ENCODE assay signal across 17 cellular contexts in genomic region chr6:16950825-16951495, GRCh38.
"Had no signal": no experiment of that assay in that cellular context is flagged by ENCODE, and none has a peak within 500 bp of the region (broad histone marks: within the 10 kb centered on the region; RNA-seq: fewer than 3 reads in every experiment).

No MANE protein-coding gene starts in this region.

- H3K4me3 ChIP-seq: breast epithelium, esophagus squamous epithelium, left lung, mucosa of descending colon had no signal

- H3K9me3 Mint-ChIP-seq: T-helper 1 cell treated with Interleukin-12 subunit alpha and Interleukin-12 subunit beta and Interleukin-4 antibody, amounts not matched to agents 30 μg/mL and 1 μg/mL, for 36 hours; WTC11 had no signal

- H3K27me3 ChIP-seq: breast epithelium, esophagus squamous epithelium, left lung had no signal

- H3K27ac Mint-ChIP-seq: naive thymus-derived CD8-positive, alpha-beta T cell; T-helper 1 cell treated with Interleukin-12 subunit alpha and Interleukin-12 subunit beta and Interleukin-4 antibody, amounts not matched to agents 30 μg/mL and 1 μg/mL, for 36 hours; WTC11 had no signal

- H3K27ac ChIP-seq: breast epithelium, esophagus squamous epithelium, left lung, neutrophil, parathyroid adenoma had no signal

- H3K36me3 ChIP-seq: breast epithelium, esophagus squamous epithelium, left lung, neutrophil had no signal

- ATAC-seq: left lung; mucosa of descending colon; naive thymus-derived CD8-positive, alpha-beta T cell; WTC11 had no signal

- H3K9me3 ChIP-seq: breast epithelium, esophagus squamous epithelium, left lung, mucosa of descending colon, neutrophil had no signal

- H3K36me3 Mint-ChIP-seq: naive thymus-derived CD8-positive, alpha-beta T cell; WTC11 had no signal

- DNase-seq: aorta; cerebellar nuclear complex; effector CD8-positive, alpha-beta T cell; esophagus squamous epithelium; foreskin fibroblast; hypothalamus; kidney; left lung; mucosa of descending colon; naive thymus-derived CD8-positive, alpha-beta T cell; stimulated activated CD4-positive, alpha-beta T cell treated with anti-CD3 and anti-CD28 coated beads, Interleukin-12 subunit alpha, Interleukin-12 subunit beta, amount 100 ng/mL, for 4 hours; stimulated activated CD4-positive, alpha-beta T cell treated with anti-CD3 and anti-CD28 coated beads, Interleukin-2, amount 100 ng/mL, for 24 hours had no signal

- H3K4me1 ChIP-seq: left lung had no signal

- H3K4me3 Mint-ChIP-seq: naive thymus-derived CD8-positive, alpha-beta T cell; T-helper 1 cell treated with Interleukin-12 subunit alpha and Interleukin-12 subunit beta and Interleukin-4 antibody, amounts not matched to agents 30 μg/mL and 1 μg/mL, for 36 hours; WTC11 had no signal
